ENCODE assay signal across 10 cellular contexts in the genomic region with DNA sequence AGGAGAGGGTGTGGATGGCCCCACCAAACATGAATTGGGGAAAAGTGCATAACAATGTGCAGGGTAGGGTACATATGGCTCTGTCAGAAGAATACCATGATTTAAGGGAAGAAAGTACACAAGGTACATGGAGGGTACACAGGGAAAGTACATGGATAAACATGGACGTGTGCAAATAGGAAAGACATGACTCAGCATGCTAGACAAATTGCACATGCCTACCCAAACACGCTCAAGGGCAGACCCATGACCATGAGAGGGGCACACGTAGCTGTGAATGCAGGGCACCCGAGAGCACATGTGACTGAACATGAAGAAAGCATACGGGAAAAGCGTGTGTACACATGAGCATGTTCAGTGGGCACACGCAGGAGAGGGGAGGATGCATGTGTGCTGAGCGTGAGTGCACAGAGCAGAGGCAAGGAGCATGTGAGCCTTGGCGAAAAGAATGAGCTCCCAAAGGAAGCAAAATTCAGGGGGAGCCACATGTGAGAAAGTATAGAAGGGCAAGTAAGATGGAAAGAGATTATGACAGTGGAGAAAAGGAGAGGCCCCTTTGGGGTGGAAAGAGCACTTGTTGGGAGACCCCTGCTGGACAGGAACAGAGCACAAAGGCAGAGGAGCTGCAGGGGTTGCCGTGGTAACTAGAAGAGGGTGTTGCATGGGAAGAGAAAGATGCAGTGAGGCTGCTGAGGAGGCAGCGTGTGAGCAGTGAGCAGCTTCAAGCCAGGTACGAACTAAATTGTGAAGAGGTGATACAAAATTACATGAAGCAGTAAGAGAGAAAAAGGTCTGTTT. TPM values are rescaled to one million over a fixed set of nuclear protein-coding genes. Genes with fewer than 3 reads are reported as not detected.
DNase-seq lines count a peak whose midpoint lies in the region; ATAC-seq and TF ChIP-seq lines count a peak whose summit lies in the region.
"Had no signal": no experiment of that assay in that cellular context is flagged by ENCODE, and none has a peak within 500 bp of the region (broad histone marks: within the 10 kb centered on the region; RNA-seq: fewer than 3 reads in every experiment).

No MANE protein-coding gene starts in this region.

- H3K27ac Mint-ChIP-seq in activated CD8-positive, alpha-beta T cell treated with anti-CD3 and anti-CD28 coated beads for 36 hours = no peak overlapping the region

- ATAC-seq in activated CD8-positive, alpha-beta T cell treated with anti-CD3 and anti-CD28 coated beads for 36 hours = no peak
- ATAC-seq in HG03175 (IDR thresholded peaks at IDR 0.05; ENCODE audit: unreplicated experiment) (no peak), mucosa of descending colon (no peak)

- TF ChIP-seq CTCF in activated CD8-positive, alpha-beta T cell treated with anti-CD3 and anti-CD28 coated beads for 36 hours (IDR thresholded peaks at IDR 0.05) = no peak
- TF ChIP-seq CTCF in mucosa of descending colon (IDR thresholded peaks at IDR 0.05) = no peak
- no peak for TF ChIP-seq CTCF in transverse colon (IDR thresholded peaks at IDR 0.05)

- no peaks in the 10 kb centered on the region for H3K9me3 ChIP-seq in mucosa of descending colon
- no peaks in the 10 kb centered on the region for H3K9me3 ChIP-seq in transverse colon
- H3K9me3 ChIP-seq: BLaER1 treated with 17β-estradiol and CSF1 and Interleukin-3, amounts not matched to agents 10 nM and 100 nM had no signal

- no peaks in the 10 kb centered on the region for H3K27me3 Mint-ChIP-seq in activated CD8-positive, alpha-beta T cell treated with anti-CD3 and anti-CD28 coated beads for 36 hours

- H3K36me3 Mint-ChIP-seq in activated CD8-positive, alpha-beta T cell treated with anti-CD3 and anti-CD28 coated beads for 36 hours (ENCODE audit: low read depth) = peaks cover 2% of the 10 kb centered on the region

- POLR2A ChIA-PET in activated CD8-positive, alpha-beta T cell treated with anti-CD3 and anti-CD28 coated beads for 36 hours (lab: Charles Lee) = no interaction called here

- TF ChIP-seq EP300 in transverse colon (IDR thresholded peaks at IDR 0.05; ENCODE audit: low read depth) = no peak

- in situ Hi-C loops in transverse colon (cut with MboI; ENCODE audit: low pct_ligation_motif_present in 1 of 4, low pct_unique_long_range_greater_than_20kb in 1 of 4, low sequenced_read_pairs in 3 of 4) = no loop called here

- no peaks in the 10 kb centered on the region for H3K4me1 ChIP-seq in mucosa of descending colon (ENCODE audit: low read depth)
- H3K4me1 ChIP-seq in transverse colon = no peaks in the 10 kb centered on the region
- H3K4me1 ChIP-seq: BLaER1 treated with 17β-estradiol and CSF1 and Interleukin-3, amounts not matched to agents 10 nM and 100 nM had no signal

- no peak overlapping the region for H3K4me3 Mint-ChIP-seq in activated CD8-positive, alpha-beta T cell treated with anti-CD3 and anti-CD28 coated beads for 36 hours

- H3K9me3 Mint-ChIP-seq in activated CD8-positive, alpha-beta T cell treated with anti-CD3 and anti-CD28 coated beads for 36 hours = no peaks in the 10 kb centered on the region

- no peaks in the 10 kb centered on the region for H3K27me3 ChIP-seq in transverse colon
- H3K27me3 ChIP-seq: BLaER1 treated with 17β-estradiol and CSF1 and Interleukin-3, amounts not matched to agents 10 nM and 100 nM had no signal

- 83 to 92% methylated on average over 9 to 12 of the region's 12 CpGs for WGBS in transverse colon (ENCODE audit: low coverage in 1 of 2), 2 donors

- no peak overlapping the region for H3K27ac ChIP-seq in transverse colon
- H3K27ac ChIP-seq: BLaER1 treated with 17β-estradiol and CSF1 and Interleukin-3, amounts not matched to agents 10 nM and 100 nM had no signal

- CTCF ChIA-PET in activated CD8-positive, alpha-beta T cell treated with anti-CD3 and anti-CD28 coated beads for 36 hours (lab: Charles Lee) = no interaction called here

- H3K4me1 Mint-ChIP-seq in activated CD8-positive, alpha-beta T cell treated with anti-CD3 and anti-CD28 coated beads for 36 hours (ENCODE audit: low read depth) = no peaks in the 10 kb centered on the region

- intact Hi-C loops in activated CD8-positive, alpha-beta T cell treated with anti-CD3 and anti-CD28 coated beads for 36 hours (cut with micrococcal nuclease) = no loop called here
- intact Hi-C loops in mucosa of descending colon (cut with DNase I, micrococcal nuclease) = no loop called here
- intact Hi-C loops in transverse colon (cut with DNase I; ENCODE audit: low total_unique reads) = no loop called here

- H3K4me3 ChIP-seq in Jurkat, Clone E6-1 (ENCODE audit: low read length) = no peak overlapping the region
- no peak overlapping the region for H3K4me3 ChIP-seq in mucosa of descending colon
- H3K4me3 ChIP-seq in transverse colon = no peak overlapping the region
- H3K4me3 ChIP-seq: BLaER1 treated with 17β-estradiol and CSF1 and Interleukin-3, amounts not matched to agents 10 nM and 100 nM had no signal

- no peak for TF ChIP-seq POLR2A in transverse colon (IDR thresholded peaks at IDR 0.05)

- no peaks in the 10 kb centered on the region for H3K36me3 ChIP-seq in mucosa of descending colon (ENCODE audit: low read depth)
- H3K36me3 ChIP-seq in transverse colon = no peaks in the 10 kb centered on the region

- DNase-seq in NCI-H1694 treated with DMSO at 0.1 percent for 48 hours (lab: John Stamatoyannopoulos, UW) (peak; percentile 13), NCI-H1694 (lab: John Stamatoyannopoulos, UW) (no peak), myocyte (ENCODE audit: low read depth) (peak; percentile 6), mucosa of descending colon (no peak), transverse colon (no peak)
- DNase-seq in Jurkat, Clone E6-1 (ENCODE audit: low read depth, low spot score) = peak; percentile 30
- DNase-seq in activated CD8-positive, alpha-beta T cell treated with anti-CD3 and anti-CD28 coated beads for 36 hours = peak; percentile 16
- DNase-seq: foreskin melanocyte had no signal

RNA-seq across cellular contexts. Expression of gene OR2H2, which starts 17.8 kb away (rescaled TPM):
- polyA plus RNA-seq in Jurkat, Clone E6-1 (2012; ENCODE audit: insufficient read depth, insufficient read length) = not detected
- not detected for total RNA-seq in activated CD8-positive, alpha-beta T cell treated with anti-CD3 and anti-CD28 coated beads for 36 hours
- total RNA-seq in myocyte = not detected in 2 replicates
- 0.05 TPM for polyA plus RNA-seq in myocyte (2012)
- not detected for total RNA-seq in mucosa of descending colon
- total RNA-seq in transverse colon = not detected

RNA-seq across cellular contexts. Expression of gene GABBR1, which starts 30.2 kb away (rescaled TPM):
- 15.2 TPM for polyA plus RNA-seq in Jurkat, Clone E6-1 (2012; ENCODE audit: insufficient read depth, insufficient read length)
- 10 to 100 TPM; 10.8 to 10.9 TPM for total RNA-seq in activated CD8-positive, alpha-beta T cell treated with anti-CD3 and anti-CD28 coated beads for 36 hours
- total RNA-seq in myocyte (5.7 and 7.8 TPM in 2 replicates), mucosa of descending colon (10 to 100 TPM; 12.2 to 62.5 (median 21.8) TPM), transverse colon (10 to 100 TPM; 11.5 to 40.4 (median 30.5) TPM)
- 21.4 TPM for polyA plus RNA-seq in myocyte (2012)

RNA-seq across cellular contexts. Expression of gene UBD, which starts 43.2 kb away (rescaled TPM):
- not detected for polyA plus RNA-seq in Jurkat, Clone E6-1 (2012; ENCODE audit: insufficient read depth, insufficient read length)
- total RNA-seq in activated CD8-positive, alpha-beta T cell treated with anti-CD3 and anti-CD28 coated beads for 36 hours = under 1 TPM; 0.50 to 0.67 TPM
- total RNA-seq in myocyte (not detected in 2 replicates), mucosa of descending colon (10 to 100 TPM in 1 of 3 donors, 1 to 10 TPM in 1, not detected in 1; 4.2 to 11.7 TPM), transverse colon (1 to 10 TPM in 1 of 4 donors, under 1 TPM in 1, not detected in 2; 0.96 to 8.4 TPM)
- polyA plus RNA-seq in myocyte (2012) = not detected

RNA-seq across cellular contexts. Expression of gene MOG, which starts 54.1 kb away (rescaled TPM):
- polyA plus RNA-seq in Jurkat, Clone E6-1 (2012; ENCODE audit: insufficient read depth, insufficient read length) = not detected
- not detected for total RNA-seq in activated CD8-positive, alpha-beta T cell treated with anti-CD3 and anti-CD28 coated beads for 36 hours
- total RNA-seq in myocyte = not detected in 2 replicates
- not detected for polyA plus RNA-seq in myocyte (2012)
- total RNA-seq in mucosa of descending colon = not detected
- not detected for total RNA-seq in transverse colon

Comparison
In these comparisons a context has a peak if more than half of its experiments do, and no peak if none do; other contexts are left out.
1. DNase-seq: peak in NCI-H1694 treated with DMSO at 0.1 percent for 48 hours (single experiment), Jurkat, Clone E6-1 (single experiment), activated CD8-positive, alpha-beta T cell treated with anti-CD3 and anti-CD28 coated beads for 36 hours (single experiment) and myocyte (single experiment); none in NCI-H1694 (single experiment), mucosa of descending colon (0 of 3) and transverse colon (single experiment).